In genomic region chr12:92509156-92509758, GRCh38 we compare ENCODE assay signal across 22 cellular contexts.
DNase-seq lines count a peak whose midpoint lies in the region; ATAC-seq, FAIRE-seq and TF ChIP-seq lines count a peak whose summit lies in the region.
"Had no signal": no experiment of that assay in that cellular context is flagged by ENCODE, and none has a peak within 500 bp of the region (broad histone marks: within the 10 kb centered on the region; RNA-seq: fewer than 3 reads in every experiment).

No MANE protein-coding gene starts in this region.

- H3K4me2 ChIP-seq in astrocyte (ENCODE audit: low read length) (no peak overlapping the region), HepG2 (ENCODE audit: low read depth, low read length) (no peak overlapping the region)
- H3K4me2 ChIP-seq: SK-N-SH had no signal

- H3K4me1 ChIP-seq in breast epithelium (peaks cover 0 to 9% of the 10 kb centered on the region in 2 donors), astrocyte (ENCODE audit: insufficient read depth, low read length) (no peaks in the 10 kb centered on the region), HepG2 (ENCODE audit: insufficient read depth, low read length) (peaks cover 33% of the 10 kb centered on the region)

- H4K20me1 ChIP-seq in astrocyte (ENCODE audit: insufficient read depth, low read length): no peaks in the 10 kb centered on the region
- no peaks in the 10 kb centered on the region for H4K20me1 ChIP-seq in HepG2 (ENCODE audit: insufficient read depth, low read length)
- H4K20me1 ChIP-seq: BLaER1 treated with 17β-estradiol and CSF1 and Interleukin-3, amounts not matched to agents 10 nM and 100 nM had no signal

- H3K9me3 ChIP-seq in breast epithelium (no peaks in the 10 kb centered on the region), astrocyte (ENCODE audit: insufficient read depth, low read depth, low read length) (no peaks in the 10 kb centered on the region), HepG2 (ENCODE audit: low read length) (no peaks in the 10 kb centered on the region)
- H3K9me3 ChIP-seq: SK-N-SH had no signal

- H3K27me3 ChIP-seq in breast epithelium (no peaks in the 10 kb centered on the region), astrocyte (ENCODE audit: insufficient read depth, low read length) (peaks cover 2% of the 10 kb centered on the region), HepG2 (ENCODE audit: control insufficient read depth in 1 of 2, insufficient read depth in 2 of 2, low read length in 2 of 2) (peaks cover 0 to 4% of the 10 kb centered on the region in 2 experiments; a peak in 1 of 5 replicates)
- H3K27me3 ChIP-seq: BLaER1 treated with 17β-estradiol and CSF1 and Interleukin-3, amounts not matched to agents 10 nM and 100 nM had no signal

- H3K27me3 Mint-ChIP-seq in MCF 10A (ENCODE audit: insufficient read depth, unreplicated experiment) (no peaks in the 10 kb centered on the region), astrocyte (ENCODE audit: low read depth, unreplicated experiment) (no peaks in the 10 kb centered on the region)

- H3K27ac ChIP-seq in breast epithelium: no peak overlapping the region
- H3K27ac ChIP-seq in astrocyte (ENCODE audit: low read depth, low read length): no peak overlapping the region
- H3K27ac ChIP-seq in HepG2 (ENCODE audit: extremely low read length, insufficient read depth, low read length): no peak overlapping the region

- CTCF ChIA-PET in MCF 10A (lab: Yijun Ruan, JAX) (interaction anchor here (0.6 kb wide), 1 partner anchor 182 kb away, joined by 3 read pairs; no protein-coding TSS in a partner anchor), HepG2 (lab: Yijun Ruan, JAX; ENCODE audit: low intra/inter-chr PET ratio, low total read pairs) (no interaction called here)

- H3K4me1 Mint-ChIP-seq in MCF 10A (ENCODE audit: insufficient read depth, unreplicated experiment) (peaks cover 28% of the 10 kb centered on the region), astrocyte (ENCODE audit: low read depth, unreplicated experiment) (peaks cover 15% of the 10 kb centered on the region)

- no peak for TF ChIP-seq EP300 in HepG2 (IDR thresholded peaks at IDR 0.05; ENCODE audit: low read depth in 2 of 2, low read length in 2 of 2)
- TF ChIP-seq EP300 in HepG2 (CRISPR knock-in tag; IDR thresholded peaks at IDR 0.05; ENCODE audit: borderline replicate concordance): no peak

- BruUV-seq in MCF 10A (replicated peaks; lab: Mats Ljungman, UMichigan): no TSS peak
- no TSS peak for BruUV-seq in HepG2 (replicated peaks; lab: Mats Ljungman, UMichigan)

- TF ChIP-seq CTCF in MCF 10A (IDR thresholded peaks at IDR 0.05; ENCODE audit: unreplicated experiment): no peak
- TF ChIP-seq CTCF in breast epithelium (IDR thresholded peaks at IDR 0.05): no peak
- no peak for TF ChIP-seq CTCF in astrocyte (IDR thresholded peaks at IDR 0.05; ENCODE audit: insufficient read depth, low read depth, low read length)
- no peak for TF ChIP-seq CTCF in HepG2 (CRISPR knock-in tag; IDR thresholded peaks at IDR 0.05)

- TF ChIP-seq POLR2A in breast epithelium (IDR thresholded peaks at IDR 0.05) (no peak), HepG2 (IDR thresholded peaks at IDR 0.05; ENCODE audit: insufficient read depth in 1 of 2, low read depth in 2 of 2, low read length in 2 of 2) (no peak)

- H3K36me3 ChIP-seq in breast epithelium: no peaks in the 10 kb centered on the region
- H3K36me3 ChIP-seq in astrocyte (ENCODE audit: insufficient read depth, low read length): no peaks in the 10 kb centered on the region
- H3K36me3 ChIP-seq in HepG2 (replicated peaks in 1 of 2; ENCODE audit: control insufficient read depth in 1 of 2, insufficient read depth in 2 of 2, low read length in 2 of 2): no peaks in the 10 kb centered on the region
- H3K36me3 ChIP-seq: BLaER1 treated with 17β-estradiol and CSF1 and Interleukin-3, amounts not matched to agents 10 nM and 100 nM had no signal

- H3K79me2 ChIP-seq in astrocyte (ENCODE audit: insufficient read depth, low read length): no peaks in the 10 kb centered on the region
- H3K79me2 ChIP-seq in HepG2 (ENCODE audit: insufficient read depth, low read length): no peaks in the 10 kb centered on the region

- peaks cover 7% of the 10 kb centered on the region for H3K36me3 Mint-ChIP-seq in MCF 10A (ENCODE audit: insufficient read depth, unreplicated experiment)
- no peaks in the 10 kb centered on the region for H3K36me3 Mint-ChIP-seq in astrocyte (ENCODE audit: low read depth, unreplicated experiment)

- H3K27ac Mint-ChIP-seq in MCF 10A (ENCODE audit: low read depth, unreplicated experiment): peak overlapping the region; percentile 77
- no peak overlapping the region for H3K27ac Mint-ChIP-seq in astrocyte (ENCODE audit: unreplicated experiment)
- H3K27ac Mint-ChIP-seq: HFFc6 had no signal

- H2AFZ ChIP-seq in astrocyte (ENCODE audit: low read depth, low read length): no peak overlapping the region
- no peak overlapping the region for H2AFZ ChIP-seq in HepG2 (ENCODE audit: low read length)

- no peak for ATAC-seq in HepG2
- ATAC-seq: Panc1 had no signal

- no peak overlapping the region for H3K4me3 Mint-ChIP-seq in MCF 10A (ENCODE audit: unreplicated experiment)
- H3K4me3 Mint-ChIP-seq in astrocyte (ENCODE audit: unreplicated experiment): no peak overlapping the region
- H3K4me3 Mint-ChIP-seq: HFFc6 had no signal

- no peaks in the 10 kb centered on the region for H3K9me3 Mint-ChIP-seq in MCF 10A (ENCODE audit: unreplicated experiment)
- no peaks in the 10 kb centered on the region for H3K9me3 Mint-ChIP-seq in astrocyte (ENCODE audit: unreplicated experiment)
- H3K9me3 Mint-ChIP-seq: HFFc6 had no signal

- TF ChIP-seq RAD21 in HepG2 (CRISPR knock-in tag; IDR thresholded peaks at IDR 0.05): no peak

- in situ Hi-C loops in HepG2 (cut with HindIII; ENCODE audit: extremely low pct_ligation_motif_present, low pct_unique_long_range_greater_than_20kb): no loop called here

- DNase-seq in MCF 10A (ENCODE audit: unreplicated experiment): peak; percentile 55
- DNase-seq in breast epithelium (ENCODE audit: low spot score in 2 of 2): no peak
- peak; percentile 2 for DNase-seq in astrocyte (ENCODE audit: low read depth)
- peak; percentile 32 for DNase-seq in kidney tubule cell (ENCODE audit: low spot score)
- no peak for DNase-seq in NCI-H2029 treated with DMSO at 0.1 percent for 48 hours (lab: John Stamatoyannopoulos, UW)
- DNase-seq in NCI-H2029 (lab: John Stamatoyannopoulos, UW): no peak
- no peak for DNase-seq in head of caudate nucleus
- DNase-seq in HepG2 (ENCODE audit: low spot score): no peak
- DNase-seq: 8988T, GF-D8, HFFc6, NCI-H1048, NCI-H1436 treated with DMSO at 0.1 percent for 48 hours, NCI-H2227 treated with DMSO at 0.1 percent for 48 hours, NCI-H524 treated with DMSO at 0.1 percent for 48 hours, SHP77, SK-N-SH, T-helper 1 cell had no signal

- H3K4me3 ChIP-seq in breast epithelium: no peak overlapping the region
- H3K4me3 ChIP-seq in astrocyte (ENCODE audit: insufficient read depth, low read depth, low read length): no peak overlapping the region
- no peak overlapping the region for H3K4me3 ChIP-seq in HepG2 (replicated peaks in 1 of 3; ENCODE audit: insufficient read depth in 1 of 3, low read depth in 2 of 3, low read length in 3 of 3)
- H3K4me3 ChIP-seq: BLaER1 treated with 17β-estradiol and CSF1 and Interleukin-3, amounts not matched to agents 10 nM and 100 nM had no signal

- POLR2A ChIA-PET in MCF 10A (lab: Yijun Ruan, JAX) (interaction anchor here (0.7 to 3.2 kb wide), 6 partner anchors 44 to 489 kb away, joined by 3 to 13 read pairs (median 4); partner anchors contain the start of gene BTG1), HepG2 (lab: Yijun Ruan, JAX) (no interaction called here)

- 0% methylated on average over 2 of the region's 2 CpGs for WGBS in HepG2 (ENCODE audit: low lambda C conversion rate)

- no peak for FAIRE-seq in astrocyte (lab: Jason Lieb, UNC)
- no peak for FAIRE-seq in HepG2 (lab: Jason Lieb, UNC)
- FAIRE-seq: GM12892, H1 had no signal

- intact Hi-C loops in MCF 10A (cut with micrococcal nuclease): no loop called here
- intact Hi-C loops in breast epithelium (cut with DNase I; ENCODE audit: low total_unique reads): loop anchor here (10.0 kb wide), 1 partner anchor 46 kb away; no protein-coding TSS in a partner anchor
- intact Hi-C loops in head of caudate nucleus (cut with DNase I): loop anchor here (10.0 kb wide), 2 partner anchors 66 to 364 kb away; partner anchors contain the start of gene BTG1
- intact Hi-C loops in HepG2 (cut with micrococcal nuclease; ENCODE audit: unreplicated experiment): no loop called here

- no peak overlapping the region for H3K9ac ChIP-seq in astrocyte (ENCODE audit: low read length)
- no peak overlapping the region for H3K9ac ChIP-seq in HepG2 (ENCODE audit: insufficient read depth, low read depth, low read length)
- H3K9ac ChIP-seq: BLaER1 treated with 17β-estradiol and CSF1 and Interleukin-3, amounts not matched to agents 10 nM and 100 nM; SK-N-SH had no signal

TF ChIP-seq in HepG2, 621 proteins besides CTCF, POLR2A, EP300 and RAD21:
- TF ChIP-seq ZNF44 (CRISPR knock-in tag; IDR thresholded peaks at IDR 0.05): no peak
- TF ChIP-seq MEIS2 (CRISPR knock-in tag; IDR thresholded peaks at IDR 0.05): no peak
- TF ChIP-seq SMAD1 (CRISPR knock-in tag; IDR thresholded peaks at IDR 0.05; ENCODE audit: borderline replicate concordance, low read depth): no peak
- no peak for TF ChIP-seq ZNF543 (CRISPR knock-in tag; IDR thresholded peaks at IDR 0.05)
- TF ChIP-seq GTF2F1 (IDR thresholded peaks at IDR 0.05; ENCODE audit: low read length): no peak
- TF ChIP-seq ZNF260 (CRISPR knock-in tag; IDR thresholded peaks at IDR 0.05; ENCODE audit: borderline replicate concordance, low read depth): no peak
- TF ChIP-seq KDM3A (CRISPR knock-in tag; IDR thresholded peaks at IDR 0.05; ENCODE audit: low read depth): no peak
- TF ChIP-seq CREM (IDR thresholded peaks at IDR 0.05): no peak
- TF ChIP-seq CREM (CRISPR knock-in tag; IDR thresholded peaks at IDR 0.05): no peak
- no peak for TF ChIP-seq PPARG (CRISPR knock-in tag; conservative IDR thresholded peaks at IDR 0.05)

Comparison
In these comparisons a context has a peak if more than half of its experiments do, and no peak if none do; other contexts are left out.
1. DNase-seq: peak in MCF 10A (single experiment), astrocyte (single experiment) and kidney tubule cell (single experiment); none in breast epithelium (0 of 2), NCI-H2029 treated with DMSO at 0.1 percent for 48 hours (single experiment), NCI-H2029 (single experiment), head of caudate nucleus (0 of 42) and HepG2 (single experiment).
2. intact Hi-C loops: an anchor here in breast epithelium (10.0 kb wide) and head of caudate nucleus (10.0 kb wide); none called in MCF 10A and HepG2.